In the genomic region with DNA sequence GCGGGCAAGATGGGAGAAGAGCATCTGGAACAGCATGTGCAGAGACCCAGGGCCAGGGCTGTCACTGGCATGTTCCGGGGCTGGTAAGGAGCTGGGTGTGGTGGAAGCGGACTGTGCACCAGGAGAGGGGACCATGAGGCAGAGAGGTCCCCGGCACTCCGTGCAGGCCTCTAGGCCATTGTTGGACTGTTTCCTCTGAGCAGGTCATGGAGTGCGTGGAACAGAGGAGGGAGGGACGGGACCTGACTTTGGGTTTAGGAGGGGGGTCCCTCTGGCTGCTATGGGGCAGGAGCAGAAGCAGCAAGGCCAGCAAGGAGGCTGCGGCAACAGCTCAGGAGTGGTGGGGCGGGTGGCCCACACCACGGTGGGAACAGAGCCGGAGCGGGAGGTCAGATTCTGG, we compare ENCODE assay signal across 13 cellular contexts. TPM values are rescaled to one million over a fixed set of nuclear protein-coding genes. Genes with fewer than 3 reads are reported as not detected.
DNase-seq lines count a peak whose midpoint lies in the region; ATAC-seq and TF ChIP-seq lines count a peak whose summit lies in the region.
"Had no signal": no experiment of that assay in that cellular context is flagged by ENCODE, and none has a peak within 500 bp of the region (broad histone marks: within the 10 kb centered on the region; RNA-seq: fewer than 3 reads in every experiment).

No MANE protein-coding gene starts in this region.

- DNase-seq in GM23338 (ENCODE audit: low spot score), result no peak
- DNase-seq in glutamatergic neuron, result no peak
- peak; percentile 45 for DNase-seq in osteoblast (ENCODE audit: insufficient read length, low spot score, missing footprints)
- DNase-seq in dermis blood vessel endothelial cell, result no peak
- DNase-seq in thyroid gland, result no peak
- no peak for DNase-seq in SHP77 (lab: John Stamatoyannopoulos, UW)
- DNase-seq: 8988T, ACHN, DND-41, PC-3 had no signal

- H3F3A ChIP-seq in GM23338 (replicated peaks; ENCODE audit: low read depth), result no peaks in the 10 kb centered on the region

- ATAC-seq in GM23338 (no peak), GM19324 (IDR thresholded peaks at IDR 0.05; ENCODE audit: low FRiP score, unreplicated experiment) (no peak)

- no peak for TF ChIP-seq POLR2A in thyroid gland (IDR thresholded peaks at IDR 0.05)

- H3K4me3 Mint-ChIP-seq in GM23338 (no peak overlapping the region), brain (no peak overlapping the region), glutamatergic neuron (ENCODE audit: unreplicated experiment) (no peak overlapping the region)

- H3K27me3 Mint-ChIP-seq in GM23338 (ENCODE audit: insufficient read depth, low read depth, poor library complexity), result peaks cover 20% of the 10 kb centered on the region
- H3K27me3 Mint-ChIP-seq in brain, result no peaks in the 10 kb centered on the region
- H3K27me3 Mint-ChIP-seq in glutamatergic neuron (ENCODE audit: unreplicated experiment), result peaks cover 18% of the 10 kb centered on the region

- H3K27ac Mint-ChIP-seq in GM23338 (no peak overlapping the region), brain (peak overlapping the region in 4 of 5 experiments; percentile 1 to 95 (median 75)), glutamatergic neuron (ENCODE audit: unreplicated experiment) (peak overlapping the region; percentile 100)

- H4K20me1 ChIP-seq in GM23338 (replicated peaks; ENCODE audit: insufficient read depth), result no peaks in the 10 kb centered on the region
- no peaks in the 10 kb centered on the region for H4K20me1 ChIP-seq in osteoblast (ENCODE audit: insufficient read depth, low read length)

- 94 to 96% methylated on average over 12 of the region's 12 CpGs for WGBS in thyroid gland, 2 donors

- no peaks in the 10 kb centered on the region; the same call in 2 of the 3 replicates for H3K36me3 Mint-ChIP-seq in GM23338 (ENCODE audit: low read depth)
- no peaks in the 10 kb centered on the region for H3K36me3 Mint-ChIP-seq in brain
- H3K36me3 Mint-ChIP-seq in glutamatergic neuron (ENCODE audit: unreplicated experiment), result no peaks in the 10 kb centered on the region

- H3K9me3 Mint-ChIP-seq in GM23338, result no peaks in the 10 kb centered on the region
- peaks cover 0 to 9% (median 0%) of the 10 kb centered on the region in 5 experiments for H3K9me3 Mint-ChIP-seq in brain
- peaks cover 9% of the 10 kb centered on the region for H3K9me3 Mint-ChIP-seq in glutamatergic neuron (ENCODE audit: unreplicated experiment)

- H3K9me2 ChIP-seq in GM23338 (ENCODE audit: insufficient read depth), result no peaks in the 10 kb centered on the region

- peaks cover 12% of the 10 kb centered on the region for H3K4me1 Mint-ChIP-seq in GM23338
- peaks cover 78% of the 10 kb centered on the region for H3K4me1 Mint-ChIP-seq in brain
- peaks cover 42% of the 10 kb centered on the region for H3K4me1 Mint-ChIP-seq in glutamatergic neuron (ENCODE audit: low read depth, unreplicated experiment)

- no peaks in the 10 kb centered on the region for H3K9me3 ChIP-seq in osteoblast (ENCODE audit: low read depth, low read length)
- H3K9me3 ChIP-seq in thyroid gland, result no peaks in the 10 kb centered on the region
- H3K9me3 ChIP-seq: SJSA1 had no signal

- peaks cover 9% of the 10 kb centered on the region; the same call in 1 of the 2 replicates for H3K27me3 ChIP-seq in GM23338 (ENCODE audit: insufficient read depth)
- H3K27me3 ChIP-seq in osteoblast (ENCODE audit: insufficient read depth, low read length), result peaks cover 12% of the 10 kb centered on the region
- no peaks in the 10 kb centered on the region for H3K27me3 ChIP-seq in thyroid gland

- TF ChIP-seq CTCF in GM23338 (conservative IDR thresholded peaks at IDR 0.05; ENCODE audit: low read depth in 2 of 2) (no peak), brain (conservative IDR thresholded peaks at IDR 0.05) (no peak), glutamatergic neuron (IDR thresholded peaks at IDR 0.05; ENCODE audit: partially characterized antibody, unreplicated experiment) (no peak), osteoblast (IDR thresholded peaks at IDR 0.05; ENCODE audit: extremely low read depth, low read depth, low read length) (no peak), thyroid gland (IDR thresholded peaks at IDR 0.05) (no peak)

- H3K4me1 ChIP-seq in GM23338 (ENCODE audit: insufficient read depth), result peaks cover 3% of the 10 kb centered on the region; the same call in 1 of the 2 replicates
- H3K4me1 ChIP-seq in osteoblast (ENCODE audit: insufficient read depth, low read length), result peaks cover 5% of the 10 kb centered on the region
- H3K4me1 ChIP-seq in thyroid gland, result peaks cover 10 to 23% of the 10 kb centered on the region in 2 donors

- H2AFZ ChIP-seq in GM23338, result peak overlapping the region; percentile 90; the same call in 1 of the 2 replicates
- no peak overlapping the region for H2AFZ ChIP-seq in osteoblast (ENCODE audit: low read length)

- intact Hi-C loops in thyroid gland (cut with DNase I), result loop anchor here (10.0 kb wide), 2 partner anchors 549 to 859 kb away; no protein-coding TSS in a partner anchor

- no peak overlapping the region for H3K4me2 ChIP-seq in GM23338
- H3K4me2 ChIP-seq in osteoblast (ENCODE audit: insufficient read depth, low read length), result no peak overlapping the region

- no peak overlapping the region for H3K27ac ChIP-seq in GM23338 (ENCODE audit: low read depth)
- H3K27ac ChIP-seq in osteoblast (ENCODE audit: low read depth, low read length), result no peak overlapping the region
- H3K27ac ChIP-seq in thyroid gland, result no peak overlapping the region
- H3K27ac ChIP-seq: SJSA1 had no signal

- no peaks in the 10 kb centered on the region for H3K79me2 ChIP-seq in GM23338 (replicated peaks; ENCODE audit: insufficient read depth)
- H3K79me2 ChIP-seq in osteoblast (ENCODE audit: insufficient read depth, low read length), result no peaks in the 10 kb centered on the region

- H3K36me3 ChIP-seq in GM23338 (ENCODE audit: insufficient read depth) (no peaks in the 10 kb centered on the region), osteoblast (ENCODE audit: insufficient read depth, low read length) (no peaks in the 10 kb centered on the region), thyroid gland (no peaks in the 10 kb centered on the region)
- H3K36me3 ChIP-seq: SJSA1 had no signal

- H3K4me3 ChIP-seq in GM23338, result no peak overlapping the region
- no peak overlapping the region for H3K4me3 ChIP-seq in osteoblast (ENCODE audit: insufficient read depth, low read length)
- H3K4me3 ChIP-seq in thyroid gland (replicated peaks in 1 of 3), result no peak overlapping the region
- H3K4me3 ChIP-seq: SJSA1 had no signal

TF ChIP-seq in GM23338, 12 proteins besides CTCF, POLR2A, EP300 and RAD21 (continues in another document):
- TF ChIP-seq, protein P1, sequence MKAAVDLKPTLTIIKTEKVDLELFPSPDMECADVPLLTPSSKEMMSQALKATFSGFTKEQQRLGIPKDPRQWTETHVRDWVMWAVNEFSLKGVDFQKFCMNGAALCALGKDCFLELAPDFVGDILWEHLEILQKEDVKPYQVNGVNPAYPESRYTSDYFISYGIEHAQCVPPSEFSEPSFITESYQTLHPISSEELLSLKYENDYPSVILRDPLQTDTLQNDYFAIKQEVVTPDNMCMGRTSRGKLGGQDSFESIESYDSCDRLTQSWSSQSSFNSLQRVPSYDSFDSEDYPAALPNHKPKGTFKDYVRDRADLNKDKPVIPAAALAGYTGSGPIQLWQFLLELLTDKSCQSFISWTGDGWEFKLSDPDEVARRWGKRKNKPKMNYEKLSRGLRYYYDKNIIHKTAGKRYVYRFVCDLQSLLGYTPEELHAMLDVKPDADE (IDR thresholded peaks at IDR 0.05), result no peak
- TF ChIP-seq EZH2 (IDR thresholded peaks at IDR 0.05; ENCODE audit: low read depth, unreplicated experiment), result no peak
- TF ChIP-seq, protein P2, sequence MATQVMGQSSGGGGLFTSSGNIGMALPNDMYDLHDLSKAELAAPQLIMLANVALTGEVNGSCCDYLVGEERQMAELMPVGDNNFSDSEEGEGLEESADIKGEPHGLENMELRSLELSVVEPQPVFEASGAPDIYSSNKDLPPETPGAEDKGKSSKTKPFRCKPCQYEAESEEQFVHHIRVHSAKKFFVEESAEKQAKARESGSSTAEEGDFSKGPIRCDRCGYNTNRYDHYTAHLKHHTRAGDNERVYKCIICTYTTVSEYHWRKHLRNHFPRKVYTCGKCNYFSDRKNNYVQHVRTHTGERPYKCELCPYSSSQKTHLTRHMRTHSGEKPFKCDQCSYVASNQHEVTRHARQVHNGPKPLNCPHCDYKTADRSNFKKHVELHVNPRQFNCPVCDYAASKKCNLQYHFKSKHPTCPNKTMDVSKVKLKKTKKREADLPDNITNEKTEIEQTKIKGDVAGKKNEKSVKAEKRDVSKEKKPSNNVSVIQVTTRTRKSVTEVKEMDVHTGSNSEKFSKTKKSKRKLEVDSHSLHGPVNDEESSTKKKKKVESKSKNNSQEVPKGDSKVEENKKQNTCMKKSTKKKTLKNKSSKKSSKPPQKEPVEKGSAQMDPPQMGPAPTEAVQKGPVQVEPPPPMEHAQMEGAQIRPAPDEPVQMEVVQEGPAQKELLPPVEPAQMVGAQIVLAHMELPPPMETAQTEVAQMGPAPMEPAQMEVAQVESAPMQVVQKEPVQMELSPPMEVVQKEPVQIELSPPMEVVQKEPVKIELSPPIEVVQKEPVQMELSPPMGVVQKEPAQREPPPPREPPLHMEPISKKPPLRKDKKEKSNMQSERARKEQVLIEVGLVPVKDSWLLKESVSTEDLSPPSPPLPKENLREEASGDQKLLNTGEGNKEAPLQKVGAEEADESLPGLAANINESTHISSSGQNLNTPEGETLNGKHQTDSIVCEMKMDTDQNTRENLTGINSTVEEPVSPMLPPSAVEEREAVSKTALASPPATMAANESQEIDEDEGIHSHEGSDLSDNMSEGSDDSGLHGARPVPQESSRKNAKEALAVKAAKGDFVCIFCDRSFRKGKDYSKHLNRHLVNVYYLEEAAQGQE (IDR thresholded peaks at IDR 0.05; ENCODE audit: unreplicated experiment), result no peak
- no peak for TF ChIP-seq ZNF331 (CRISPR knock-in tag; IDR thresholded peaks at IDR 0.05; ENCODE audit: low read depth)
- TF ChIP-seq STAT1 (IDR thresholded peaks at IDR 0.05; ENCODE audit: unreplicated experiment), result no peak

RNA-seq across cellular contexts. Expression of a gene that starts 47.1 kb away (rescaled TPM):
- 24.1 and 30.4 TPM in 2 replicates for total RNA-seq in GM23338 (2014; rRNA removed; shearing (Covaris generic))
- polyA plus RNA-seq in GM23338 (2016; fragmentation: Nextera tagmentation; extraction: Ambion mirVana) (16.7 and 19.4 TPM in 2 replicates), brain (ENCODE audit: insufficient read depth, low read depth, low replicate concordance) (19.0 TPM)
- total RNA-seq in glutamatergic neuron (ENCODE audit: unreplicated experiment) (21.2 TPM), osteoblast (29.5 and 30.4 TPM in 2 replicates), dermis blood vessel endothelial cell (34.8 and 48.3 TPM in 2 replicates), thyroid gland (10 to 100 TPM; 36.2 to 47.5 (median 43.2) TPM)

RNA-seq across cellular contexts. Expression of a gene that starts 54.8 kb away (rescaled TPM):
- total RNA-seq in GM23338 (2014; rRNA removed; shearing (Covaris generic)), result 184 and 235 TPM in 2 replicates
- polyA plus RNA-seq in GM23338 (2016; fragmentation: Nextera tagmentation; extraction: Ambion mirVana) (27.4 and 32.8 TPM in 2 replicates), brain (ENCODE audit: insufficient read depth, low read depth, low replicate concordance) (114 TPM)
- total RNA-seq in glutamatergic neuron (ENCODE audit: unreplicated experiment) (21.3 TPM), osteoblast (14.5 and 15.3 TPM in 2 replicates), dermis blood vessel endothelial cell (51.4 and 110 TPM in 2 replicates), thyroid gland (10 to 100 TPM in 1 of 4 donors, 1 to 10 TPM in 3; 7.5 to 15.1 (median 9.5) TPM)
